ENCODE assay signal across 19 cellular contexts in genomic region chr9:112496074-112496722, GRCh38. TPM values are rescaled to one million over a fixed set of nuclear protein-coding genes. Genes with fewer than 3 reads are reported as not detected.
A peak's percentile ranks its signal among the peaks of the same experiment; 100 is the strongest.
DNase-seq lines count a peak whose midpoint lies in the region; ATAC-seq and TF ChIP-seq lines count a peak whose summit lies in the region.
"Had no signal": no experiment of that assay in that cellular context is flagged by ENCODE, and none has a peak within 500 bp of the region (broad histone marks: within the 10 kb centered on the region; RNA-seq: fewer than 3 reads in every experiment).

No MANE protein-coding gene starts in this region.

- no peak overlapping the region for H3K4me3 Mint-ChIP-seq in WTC11
- H3K4me3 Mint-ChIP-seq: activated CD4-positive, alpha-beta T cell treated with anti-CD3 and anti-CD28 coated beads for 36 hours had no signal

- CTCF ChIA-PET in WTC11 (lab: Charles Lee): no interaction called here

- peaks cover 15% of the 10 kb centered on the region for H3K9me3 ChIP-seq in upper lobe of right lung
- H3K9me3 ChIP-seq: ovary had no signal

- H3K27me3 ChIP-seq in upper lobe of right lung: no peaks in the 10 kb centered on the region
- H3K27me3 ChIP-seq: ovary had no signal

- H3K4me1 ChIP-seq in upper lobe of right lung: no peaks in the 10 kb centered on the region

- DNase-seq in NB4 (ENCODE audit: low read depth) (peak; percentile 84), WTC11 (ENCODE audit: low spot score) (no peak), left lobe of liver (ENCODE audit: low spot score) (no peak), upper lobe of right lung (no peak), NCI-H2029 (lab: John Stamatoyannopoulos, UW) (no peak)
- DNase-seq: activated CD4-positive, alpha-beta T cell treated with anti-CD3 and anti-CD28 coated beads for 36 hours; activated effector memory CD4-positive, alpha-beta T cell treated with Interleukin-2 at 50 U/mL for 16 hours; anterior cingulate cortex; Calu3; cerebellar nuclear complex; foreskin fibroblast; Karpas-422; NCI-H146; ovary; SHP77 treated with DMSO at 0.1 percent for 48 hours; substantia nigra; T-helper 9 cell had no signal

- POLR2A ChIA-PET in WTC11 (lab: Charles Lee): no interaction called here

- intact Hi-C loops in upper lobe of right lung (cut with DNase I): no loop called here

- peak; percentile 7 for TF ChIP-seq POLR2A in NB4 (IDR thresholded peaks at IDR 0.05; ENCODE audit: extremely low read depth, insufficient read length)

- peaks cover 48% of the 10 kb centered on the region for H3K36me3 Mint-ChIP-seq in WTC11

- H3K27ac ChIP-seq in upper lobe of right lung: peak overlapping the region; percentile 18

- H3K36me3 ChIP-seq in upper lobe of right lung: no peaks in the 10 kb centered on the region
- H3K36me3 ChIP-seq: ovary had no signal

- no peaks in the 10 kb centered on the region for H3K27me3 Mint-ChIP-seq in WTC11 (ENCODE audit: low read depth)
- H3K27me3 Mint-ChIP-seq: activated CD4-positive, alpha-beta T cell treated with anti-CD3 and anti-CD28 coated beads for 36 hours had no signal

- no peak for ATAC-seq in WTC11
- ATAC-seq in left lobe of liver: peak; percentile 63
- peak; percentile 61 for ATAC-seq in upper lobe of right lung
- no peak for ATAC-seq in GM18907 (IDR thresholded peaks at IDR 0.05; ENCODE audit: unreplicated experiment)
- ATAC-seq in GM18519 (IDR thresholded peaks at IDR 0.05; ENCODE audit: low FRiP score, unreplicated experiment): no peak
- ATAC-seq: activated CD4-positive, alpha-beta T cell treated with anti-CD3 and anti-CD28 coated beads for 36 hours had no signal

- 0 out of 2 replicates have a peak overlapping the region, but pooled peaks have one; percentile 18 for H3K27ac Mint-ChIP-seq in WTC11
- H3K27ac Mint-ChIP-seq: activated CD4-positive, alpha-beta T cell treated with anti-CD3 and anti-CD28 coated beads for 36 hours had no signal

- H3K4me1 Mint-ChIP-seq in WTC11: peaks cover 27% of the 10 kb centered on the region

- TF ChIP-seq CTCF in NB4 (IDR thresholded peaks at IDR 0.05; ENCODE audit: low read depth, low read length) (no peak), WTC11 (IDR thresholded peaks at IDR 0.05) (no peak), upper lobe of right lung (IDR thresholded peaks at IDR 0.05) (no peak)

- peak overlapping the region; percentile 45 for H3K4me3 ChIP-seq in NB4 (ENCODE audit: low read depth, low read length)
- H3K4me3 ChIP-seq in upper lobe of right lung: no peak overlapping the region
- H3K4me3 ChIP-seq: ovary had no signal

- peaks cover 33% of the 10 kb centered on the region for H3K9me3 Mint-ChIP-seq in WTC11

TF ChIP-seq in WTC11, 78 proteins besides CTCF, POLR2A, EP300 and RAD21:
- TF ChIP-seq GABPB1 (CRISPR knock-in tag; IDR thresholded peaks at IDR 0.05) (peak; percentile 45; the same call in 1 of the 2 replicates), PREB (CRISPR knock-in tag; IDR thresholded peaks at IDR 0.05; ENCODE audit: borderline replicate concordance) (no peak), E2F4 (CRISPR knock-in tag; IDR thresholded peaks at IDR 0.05; ENCODE audit: borderline replicate concordance, low read depth) (no peak), ARID4B (CRISPR knock-in tag; IDR thresholded peaks at IDR 0.05; ENCODE audit: borderline replicate concordance) (no peak), FOXP1 (CRISPR knock-in tag; IDR thresholded peaks at IDR 0.05; ENCODE audit: borderline replicate concordance) (no peak), ZNF532 (CRISPR knock-in tag; IDR thresholded peaks at IDR 0.05; ENCODE audit: borderline replicate concordance) (no peak)

RNA-seq across cellular contexts. Expression of gene KIAA1958, which starts 9.6 kb away (rescaled TPM):
- total RNA-seq in WTC11 (2021) (41.0 to 43.6 TPM (median 42.7 TPM) in 3 replicates), left lobe of liver (7.8 TPM), upper lobe of right lung (14.2 TPM)

Comparison
In these comparisons a context has a peak if more than half of its experiments do, and no peak if none do; other contexts are left out.
1. ATAC-seq: peak in left lobe of liver (single experiment) and upper lobe of right lung (single experiment); none in WTC11 (single experiment), GM18907 (single experiment) and GM18519 (single experiment).